ENCODE assay signal across 1 cellular context in genomic region chr11:34052036-34052607, GRCh38.
A peak's percentile ranks its signal among the peaks of the same experiment; 100 is the strongest.
TF ChIP-seq lines count a peak whose summit lies in the region.

No MANE protein-coding gene starts in this region.

TF ChIP-seq in HepG2, 621 proteins besides CTCF, POLR2A, EP300 and RAD21 (continued from another document and continues in another):
- TF ChIP-seq ELK4 (CRISPR knock-in tag; IDR thresholded peaks at IDR 0.05; ENCODE audit: borderline replicate concordance) (no peak), ZBTB38 (CRISPR knock-in tag; IDR thresholded peaks at IDR 0.05) (no peak), ZNF543 (CRISPR knock-in tag; IDR thresholded peaks at IDR 0.05) (no peak), SALL1 (CRISPR knock-in tag; IDR thresholded peaks at IDR 0.05) (0 out of 2 replicates have a peak, but pooled peaks have one; percentile 41), PATZ1 (CRISPR knock-in tag; IDR thresholded peaks at IDR 0.05) (0 out of 2 replicates have a peak, but pooled peaks have one; percentile 29), ZBTB34 (CRISPR knock-in tag; IDR thresholded peaks at IDR 0.05) (no peak), RAD51 (IDR thresholded peaks at IDR 0.05; ENCODE audit: borderline replicate concordance) (no peak), RNF2 (conservative IDR thresholded peaks at IDR 0.05; ENCODE audit: low read depth) (no peak), TMF1 (CRISPR knock-in tag; IDR thresholded peaks at IDR 0.05; ENCODE audit: low read depth) (no peak; the same call in none of the 2 replicates), NR2C2 (CRISPR knock-in tag; IDR thresholded peaks at IDR 0.05; ENCODE audit: borderline replicate concordance) (0 out of 2 replicates have a peak, but pooled peaks have one; percentile 4), MAFK (conservative IDR thresholded peaks at IDR 0.05 in 1 of 2, IDR thresholded peaks at IDR 0.05 in 1 of 2; ENCODE audit: low read length in 2 of 2) (no peak), HOXD1 (CRISPR knock-in tag; IDR thresholded peaks at IDR 0.05) (no peak), ZNF614 (CRISPR knock-in tag; IDR thresholded peaks at IDR 0.05; ENCODE audit: borderline replicate concordance) (no peak; the same call in 1 of the 2 replicates), NPAS2 (CRISPR knock-in tag; IDR thresholded peaks at IDR 0.05; ENCODE audit: borderline replicate concordance) (no peak), ZNF274 (CRISPR knock-in tag; IDR thresholded peaks at IDR 0.05) (no peak), MEF2D (CRISPR knock-in tag; IDR thresholded peaks at IDR 0.05) (peak; percentile 36; the same call in 1 of the 2 replicates), NFIC (IDR thresholded peaks at IDR 0.05; ENCODE audit: low read length) (no peak), HOXA7 (CRISPR knock-in tag; IDR thresholded peaks at IDR 0.05) (no peak), EEA1 (CRISPR knock-in tag; IDR thresholded peaks at IDR 0.05; ENCODE audit: borderline replicate concordance) (0 out of 2 replicates have a peak, but pooled peaks have one; percentile 14), TFAP4 (IDR thresholded peaks at IDR 0.05; ENCODE audit: borderline replicate concordance, low read depth) (peak; percentile 13; the same call in 1 of the 2 replicates), NONO (IDR thresholded peaks at IDR 0.05) (no peak), NONO (CRISPR knock-in tag; conservative IDR thresholded peaks at IDR 0.05) (0 out of 2 replicates have a peak, but pooled peaks have one; percentile 19), ZNF367 (CRISPR knock-in tag; IDR thresholded peaks at IDR 0.05; ENCODE audit: borderline replicate concordance) (no peak), ZBTB37 (CRISPR knock-in tag; IDR thresholded peaks at IDR 0.05) (no peak), SATB2 (CRISPR knock-in tag; IDR thresholded peaks at IDR 0.05) (no peak), POGZ (CRISPR knock-in tag; IDR thresholded peaks at IDR 0.05) (no peak; the same call in 1 of the 2 replicates), ZFYVE20 (CRISPR knock-in tag; IDR thresholded peaks at IDR 0.05; ENCODE audit: borderline replicate concordance, low read depth) (no peak), ZNF839 (CRISPR knock-in tag; IDR thresholded peaks at IDR 0.05; ENCODE audit: borderline replicate concordance) (no peak), ZNF687 (CRISPR knock-in tag; IDR thresholded peaks at IDR 0.05) (peak; percentile 56), MIER2 (CRISPR knock-in tag; IDR thresholded peaks at IDR 0.05) (no peak), ZNF512B (CRISPR knock-in tag; IDR thresholded peaks at IDR 0.05; ENCODE audit: borderline replicate concordance) (no peak), FOXM1 (CRISPR knock-in tag; IDR thresholded peaks at IDR 0.05) (no peak), ZNF549 (CRISPR knock-in tag; IDR thresholded peaks at IDR 0.05) (no peak), SOX6 (IDR thresholded peaks at IDR 0.05) (no peak), SOX6 (CRISPR knock-in tag; IDR thresholded peaks at IDR 0.05) (no peak), SETDB1 (CRISPR knock-in tag; IDR thresholded peaks at IDR 0.05; ENCODE audit: borderline replicate concordance) (no peak), HOXA3 (CRISPR knock-in tag; IDR thresholded peaks at IDR 0.05) (peak; percentile 19; the same call in 1 of the 2 replicates), ZNF501 (CRISPR knock-in tag; IDR thresholded peaks at IDR 0.05) (no peak), KMT2A (CRISPR knock-in tag; IDR thresholded peaks at IDR 0.05) (0 out of 2 replicates have a peak, but pooled peaks have one; percentile 39), AHR (CRISPR knock-in tag; IDR thresholded peaks at IDR 0.05) (peak; percentile 74; the same call in 1 of the 2 replicates), ARID5B (CRISPR knock-in tag; IDR thresholded peaks at IDR 0.05) (0 out of 2 replicates have a peak, but pooled peaks have one; percentile 22), YEATS2 (CRISPR knock-in tag; IDR thresholded peaks at IDR 0.05; ENCODE audit: borderline replicate concordance) (peak; percentile 51), SP4 (CRISPR knock-in tag; IDR thresholded peaks at IDR 0.05) (no peak), HIVEP1 (CRISPR knock-in tag; IDR thresholded peaks at IDR 0.05) (no peak), THAP8 (CRISPR knock-in tag; IDR thresholded peaks at IDR 0.05; ENCODE audit: borderline replicate concordance) (0 out of 2 replicates have a peak, but pooled peaks have one; percentile 21), NFYC (CRISPR knock-in tag; IDR thresholded peaks at IDR 0.05) (0 out of 2 replicates have a peak, but pooled peaks have one; percentile 20), SIN3A (IDR thresholded peaks at IDR 0.05; ENCODE audit: borderline replicate concordance, low read depth, low read length) (0 out of 2 replicates have a peak, but pooled peaks have one; percentile 4), ZNF331 (CRISPR knock-in tag; IDR thresholded peaks at IDR 0.05) (peak; percentile 21; the same call in 1 of the 2 replicates)
